In genomic region chr7:135706858-135707569, GRCh38 we compare ENCODE assay signal across 33 cellular contexts. TPM values are rescaled to one million over a fixed set of nuclear protein-coding genes. Genes with fewer than 3 reads are reported as not detected.
A peak's percentile ranks its signal among the peaks of the same experiment; 100 is the strongest.
DNase-seq lines count a peak whose midpoint lies in the region; ATAC-seq and TF ChIP-seq lines count a peak whose summit lies in the region.
"Had no signal": no experiment of that assay in that cellular context is flagged by ENCODE, and none has a peak within 500 bp of the region (broad histone marks: within the 10 kb centered on the region; RNA-seq: fewer than 3 reads in every experiment).

No MANE protein-coding gene starts in this region.

- ATAC-seq in aorta (ENCODE audit: low FRiP score) (no peak), HG02678 (IDR thresholded peaks at IDR 0.05; ENCODE audit: unreplicated experiment) (no peak)
- ATAC-seq: activated CD8-positive, alpha-beta memory T cell treated with anti-CD3 and anti-CD28 coated beads, Interleukin-2, amount 10 ng/mL, durations not matched to agents 7 days and 5 days; activated T-cell treated with anti-CD3 and anti-CD28 coated beads, Interleukin-2, amount 50 U/mL, for 4 hours; left lobe of liver had no signal

- H3K27ac ChIP-seq in epithelial cell of prostate (peak overlapping the region; percentile 93), aorta (ENCODE audit: low read depth in 1 of 2, low read length in 2 of 2) (no peak overlapping the region)
- H3K27ac ChIP-seq: ascending aorta, right atrium auricular region, SK-N-MC, spleen, thoracic aorta had no signal

- no peaks in the 10 kb centered on the region for H3K27me3 ChIP-seq in aorta (ENCODE audit: control insufficient read depth in 1 of 2, insufficient read depth in 2 of 2, low read length in 1 of 2)
- H3K27me3 ChIP-seq: ascending aorta, right atrium auricular region, spleen had no signal

- H3K36me3 Mint-ChIP-seq in neural crest cell (ENCODE audit: low read depth) = no peaks in the 10 kb centered on the region
- H3K36me3 Mint-ChIP-seq: activated CD8-positive, alpha-beta memory T cell treated with anti-CD3 and anti-CD28 coated beads, Interleukin-2, amount 10 ng/mL, durations not matched to agents 7 days and 5 days; activated naive CD8-positive, alpha-beta T cell treated with anti-CD3 and anti-CD28 coated beads, Interleukin-2, amount 10 ng/mL, durations not matched to agents 7 days and 5 days; memory B cell had no signal

- H3K27ac Mint-ChIP-seq in neural crest cell (ENCODE audit: unreplicated experiment) = peak overlapping the region; percentile 29
- H3K27ac Mint-ChIP-seq: activated CD8-positive, alpha-beta memory T cell treated with anti-CD3 and anti-CD28 coated beads, Interleukin-2, amount 10 ng/mL, durations not matched to agents 7 days and 5 days; activated naive CD8-positive, alpha-beta T cell treated with anti-CD3 and anti-CD28 coated beads, Interleukin-2, amount 10 ng/mL, durations not matched to agents 7 days and 5 days; CD4-positive, alpha-beta T cell; memory B cell; stimulated activated naive CD8-positive, alpha-beta T cell treated with anti-CD3 and anti-CD28 coated beads, Interleukin-15, Interleukin-2, amounts not matched to agents 100 ng/mL and 50 ng/mL, for 24 hours had no signal

- H3K27me3 Mint-ChIP-seq in neural crest cell (ENCODE audit: low read depth) = no peaks in the 10 kb centered on the region
- H3K27me3 Mint-ChIP-seq: activated CD8-positive, alpha-beta memory T cell treated with anti-CD3 and anti-CD28 coated beads, Interleukin-2, amount 10 ng/mL, durations not matched to agents 7 days and 5 days; activated naive CD8-positive, alpha-beta T cell treated with anti-CD3 and anti-CD28 coated beads, Interleukin-2, amount 10 ng/mL, durations not matched to agents 7 days and 5 days; CD4-positive, alpha-beta T cell; memory B cell; stimulated activated naive CD8-positive, alpha-beta T cell treated with anti-CD3 and anti-CD28 coated beads, Interleukin-15, Interleukin-2, amounts not matched to agents 100 ng/mL and 50 ng/mL, for 24 hours had no signal

- intact Hi-C loops in aorta (cut with DNase I) = no loop called here

- WGBS in aorta, 2 donors = 57 to 64% methylated on average over 7 of the region's 7 CpGs

- no peak for TF ChIP-seq CTCF in neural crest cell (conservative IDR thresholded peaks at IDR 0.05)

- no peaks in the 10 kb centered on the region for H3K4me1 ChIP-seq in aorta (ENCODE audit: control insufficient read depth in 1 of 2, insufficient read depth in 2 of 2, low read length in 2 of 2)
- H3K4me1 ChIP-seq: spleen had no signal

- H3K9me3 ChIP-seq in aorta (ENCODE audit: control insufficient read depth, low read length) = no peaks in the 10 kb centered on the region
- H3K9me3 ChIP-seq: ascending aorta, right atrium auricular region, spleen, thoracic aorta had no signal

- no peaks in the 10 kb centered on the region for H3K9me3 Mint-ChIP-seq in neural crest cell
- H3K9me3 Mint-ChIP-seq: activated naive CD8-positive, alpha-beta T cell treated with anti-CD3 and anti-CD28 coated beads, Interleukin-2, amount 10 ng/mL, durations not matched to agents 7 days and 5 days; activated T-cell treated with anti-CD3 and anti-CD28 coated beads, Interleukin-2, amount 50 U/mL, for 4 hours; CD4-positive, alpha-beta T cell; memory B cell; stimulated activated naive CD8-positive, alpha-beta T cell treated with anti-CD3 and anti-CD28 coated beads, Interleukin-15, Interleukin-2, amounts not matched to agents 100 ng/mL and 50 ng/mL, for 24 hours had no signal

- H3K4me1 Mint-ChIP-seq in neural crest cell = no peaks in the 10 kb centered on the region
- H3K4me1 Mint-ChIP-seq: activated CD8-positive, alpha-beta memory T cell treated with anti-CD3 and anti-CD28 coated beads, Interleukin-2, amount 10 ng/mL, durations not matched to agents 7 days and 5 days; activated naive CD8-positive, alpha-beta T cell treated with anti-CD3 and anti-CD28 coated beads, Interleukin-2, amount 10 ng/mL, durations not matched to agents 7 days and 5 days; memory B cell had no signal

- H3K36me3 ChIP-seq in aorta (ENCODE audit: control insufficient read depth in 1 of 2, insufficient read depth in 2 of 2, low read length in 1 of 2) = no peaks in the 10 kb centered on the region
- H3K36me3 ChIP-seq: ascending aorta, right atrium auricular region, spleen, thoracic aorta had no signal

- peak; percentile 56 for DNase-seq in ELR (ENCODE audit: low read depth)
- DNase-seq in NCI-H69 (lab: John Stamatoyannopoulos, UW) = peak; percentile 57
- peak; percentile 74 for DNase-seq in epithelial cell of prostate (ENCODE audit: low read depth, low spot score)
- no peak for DNase-seq in neural crest cell (ENCODE audit: low read depth, low spot score)
- DNase-seq in aorta = no peak
- DNase-seq in NCI-H748 treated with DMSO at 0.1 percent for 48 hours (lab: John Stamatoyannopoulos, UW) = no peak
- DNase-seq in activated T-cell treated with anti-CD3 and anti-CD28 coated beads, Interleukin-2, amount 50 U/mL, for 48 hours = no peak
- DNase-seq: activated CD4-positive, alpha-beta T cell treated with anti-CD3 and anti-CD28 coated beads, Interleukin-2, amount 50 U/mL, for 4 hours; activated CD8-positive, alpha-beta memory T cell treated with anti-CD3 and anti-CD28 coated beads, Interleukin-2, amount 10 ng/mL, durations not matched to agents 7 days and 5 days; activated gamma-delta T cell treated with Interleukin-2 at 50 U/mL for 16 hours; activated naive CD8-positive, alpha-beta T cell treated with anti-CD3 and anti-CD28 coated beads, Interleukin-2, amount 10 ng/mL, durations not matched to agents 7 days and 5 days; activated T-cell treated with anti-CD3 and anti-CD28 coated beads, Interleukin-2, amount 50 U/mL, for 4 hours; CD4-positive, alpha-beta T cell; GOT3; NCI-H2107; NCI-H345; NCI-H82; posterior cingulate gyrus; spleen; stimulated activated CD4-positive, alpha-beta T cell treated with anti-CD3 and anti-CD28 coated beads, Interleukin-2, amount 100 ng/mL, for 24 hours had no signal

- no peak overlapping the region for H3K4me3 ChIP-seq in aorta (ENCODE audit: low read length in 2 of 2)
- H3K4me3 ChIP-seq: ascending aorta, right atrium auricular region, SK-N-MC, spleen, thoracic aorta had no signal

- no peak overlapping the region for H3K4me3 Mint-ChIP-seq in neural crest cell
- H3K4me3 Mint-ChIP-seq: activated CD8-positive, alpha-beta memory T cell treated with anti-CD3 and anti-CD28 coated beads, Interleukin-2, amount 10 ng/mL, durations not matched to agents 7 days and 5 days; activated naive CD8-positive, alpha-beta T cell treated with anti-CD3 and anti-CD28 coated beads, Interleukin-2, amount 10 ng/mL, durations not matched to agents 7 days and 5 days; activated T-cell treated with anti-CD3 and anti-CD28 coated beads, Interleukin-2, amount 50 U/mL, for 4 hours; CD4-positive, alpha-beta T cell; memory B cell; stimulated activated naive CD8-positive, alpha-beta T cell treated with anti-CD3 and anti-CD28 coated beads, Interleukin-15, Interleukin-2, amounts not matched to agents 100 ng/mL and 50 ng/mL, for 24 hours had no signal

RNA-seq across cellular contexts. Expression of gene SLC13A4, which starts 21.0 kb away (rescaled TPM):
- total RNA-seq in neural crest cell (0.27 and 0.68 TPM in 2 replicates), aorta (1 to 10 TPM; 1.7 to 2.2 TPM)
- 1 to 10 TPM in 1 of 2 donors, not detected in 1; 2.0 TPM for polyA plus RNA-seq in aorta
- total RNA-seq: A673; activated CD8-positive, alpha-beta memory T cell treated with anti-CD3 and anti-CD28 coated beads, Interleukin-2, amount 10 ng/mL, durations not matched to agents 7 days and 5 days; activated naive CD8-positive, alpha-beta T cell treated with anti-CD3 and anti-CD28 coated beads, Interleukin-2, amount 10 ng/mL, durations not matched to agents 7 days and 5 days; activated T-cell treated with anti-CD3 and anti-CD28 coated beads, Interleukin-2, amount 50 U/mL, for 4 hours; CD4-positive, alpha-beta T cell; Daoy; glomerular endothelial cell; RPMI7951; T-helper 1 cell treated with Interleukin-12 subunit alpha and Interleukin-12 subunit beta and Interleukin-4 antibody, amounts not matched to agents 30 ng/mL and 1 ng/mL, for 36 hours had no signal

RNA-seq across cellular contexts. Expression of gene FAM180A, which starts 41.6 kb away (rescaled TPM):
- total RNA-seq in neural crest cell = not detected in 2 replicates
- 10 to 100 TPM; 61.8 to 67.1 TPM for total RNA-seq in aorta
- polyA plus RNA-seq in aorta = 10 to 100 TPM in 1 of 2 donors, 1 to 10 TPM in 1; 4.5 to 10.0 TPM
- total RNA-seq: A673; activated CD8-positive, alpha-beta memory T cell treated with anti-CD3 and anti-CD28 coated beads, Interleukin-2, amount 10 ng/mL, durations not matched to agents 7 days and 5 days; activated naive CD8-positive, alpha-beta T cell treated with anti-CD3 and anti-CD28 coated beads, Interleukin-2, amount 10 ng/mL, durations not matched to agents 7 days and 5 days; activated T-cell treated with anti-CD3 and anti-CD28 coated beads, Interleukin-2, amount 50 U/mL, for 4 hours; CD4-positive, alpha-beta T cell; Daoy; glomerular endothelial cell; T-helper 1 cell treated with Interleukin-12 subunit alpha and Interleukin-12 subunit beta and Interleukin-4 antibody, amounts not matched to agents 30 ng/mL and 1 ng/mL, for 36 hours had no signal

RNA-seq across cellular contexts. Expression of gene STMP1, which starts 44.7 kb away (rescaled TPM):
- total RNA-seq in neural crest cell (58.9 and 62.2 TPM in 2 replicates), aorta (10 to 100 TPM; 29.8 to 42.6 TPM)
- 10 to 100 TPM; 31.5 to 43.3 TPM for polyA plus RNA-seq in aorta

Comparison
In these comparisons a context has a peak if more than half of its experiments do, and no peak if none do; other contexts are left out.
1. DNase-seq: peak in ELR (single experiment), NCI-H69 (single experiment) and epithelial cell of prostate (single experiment); none in neural crest cell (single experiment), aorta (0 of 2), NCI-H748 treated with DMSO at 0.1 percent for 48 hours (single experiment) and activated T-cell treated with anti-CD3 and anti-CD28 coated beads, Interleukin-2, amount 50 U/mL, for 48 hours (0 of 2).
2. RNA of gene FAM180A, which starts 41.6 kb away (total RNA-seq): 61.8 to 67.1 TPM in aorta; not detected in neural crest cell; every median in the first group is over 10 times any median in the second.